Comparison of ENCODE assay signal across 15 cellular contexts in the genomic region with DNA sequence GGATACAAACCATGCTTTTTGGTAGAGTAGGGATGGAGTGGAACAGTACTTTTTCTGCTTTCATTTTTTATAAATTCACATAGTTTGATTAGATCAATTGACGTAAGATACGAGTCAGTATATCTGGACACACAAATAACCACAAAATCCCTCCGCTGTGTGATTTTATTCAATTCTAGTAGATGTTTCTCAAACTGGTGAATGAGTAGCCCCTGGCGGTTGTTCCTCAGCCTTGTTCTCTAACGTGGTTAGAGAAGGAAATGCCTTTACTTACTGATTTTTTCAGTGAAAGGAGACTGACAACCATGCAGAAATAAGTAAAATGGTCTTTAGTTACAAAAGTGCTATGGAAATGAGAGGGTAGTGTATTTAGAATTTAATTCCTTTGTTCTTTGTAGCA.
A peak's percentile ranks its signal among the peaks of the same experiment; 100 is the strongest.
DNase-seq lines count a peak whose midpoint lies in the region; ATAC-seq, FAIRE-seq and TF ChIP-seq lines count a peak whose summit lies in the region.
"Had no signal": no experiment of that assay in that cellular context is flagged by ENCODE, and none has a peak within 500 bp of the region (broad histone marks: within the 10 kb centered on the region; RNA-seq: fewer than 3 reads in every experiment).

No MANE protein-coding gene starts in this region.

- DNase-seq in Ammon's horn (ENCODE audit: low spot score): peak; percentile 64
- peak; percentile 2 for DNase-seq in astrocyte of the cerebellum (ENCODE audit: low read depth)
- DNase-seq in kidney tubule cell (ENCODE audit: low spot score): peak; percentile 13
- no peak for DNase-seq in stimulated activated CD8-positive, alpha-beta memory T cell treated with anti-CD3 and anti-CD28 coated beads, Interleukin-4, amount 100 ng/mL, for 48 hours
- no peak for DNase-seq in urothelium cell line (ENCODE audit: low spot score)
- DNase-seq: activated CD8-positive, alpha-beta memory T cell treated with anti-CD3 and anti-CD28 coated beads for 24 hours; GDM1; NCI-H1436; NCI-H82; sigmoid colon; SW 1271; upper lobe of left lung had no signal

- no peak for FAIRE-seq in urothelium cell line (lab: Jason Lieb, UNC)

- ATAC-seq in HG02610 (IDR thresholded peaks at IDR 0.05; ENCODE audit: unreplicated experiment) (peak; percentile 50), HG02870 (IDR thresholded peaks at IDR 0.05; ENCODE audit: unreplicated experiment) (no peak), GM18519 (IDR thresholded peaks at IDR 0.05; ENCODE audit: low FRiP score, unreplicated experiment) (no peak)

- TF ChIP-seq CTCF in astrocyte of the cerebellum (IDR thresholded peaks at IDR 0.05; ENCODE audit: low read depth, low read length, missing control alignments): peak; percentile 18

- in situ Hi-C loops in astrocyte of the cerebellum (cut with HindIII; ENCODE audit: low sequenced_read_pairs): no loop called here

- no peak overlapping the region for H3K4me3 ChIP-seq in astrocyte of the cerebellum (ENCODE audit: low read depth, low read length)
- H3K4me3 ChIP-seq: sigmoid colon, upper lobe of left lung had no signal

Comparison
In these comparisons a context has a peak if more than half of its experiments do, and no peak if none do; other contexts are left out.
1. DNase-seq: peak in Ammon's horn (single experiment), astrocyte of the cerebellum (single experiment) and kidney tubule cell (single experiment); none in stimulated activated CD8-positive, alpha-beta memory T cell treated with anti-CD3 and anti-CD28 coated beads, Interleukin-4, amount 100 ng/mL, for 48 hours (single experiment) and urothelium cell line (single experiment).